Comparison of ENCODE assay signal across 11 cellular contexts in the genomic region with DNA sequence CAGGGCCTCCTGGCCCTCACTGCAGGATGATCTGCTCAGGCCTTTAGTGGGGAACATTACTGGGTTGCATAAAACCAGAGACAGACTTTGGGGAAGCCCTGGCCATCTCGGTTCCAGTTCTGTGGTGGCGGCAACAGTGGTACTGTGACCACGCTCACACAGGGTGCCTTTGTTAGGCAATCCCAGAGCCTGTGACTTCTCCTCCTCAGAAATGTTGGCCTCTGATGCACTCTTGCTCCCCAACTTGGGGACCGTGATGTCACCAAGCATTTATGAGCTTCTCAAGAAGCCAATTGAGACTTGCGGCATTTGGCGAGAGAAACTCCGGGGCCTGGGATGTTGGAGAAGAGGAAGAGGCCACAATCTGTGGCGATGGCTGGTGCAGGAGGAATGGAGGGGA.
A peak's percentile ranks its signal among the peaks of the same experiment; 100 is the strongest.
DNase-seq lines count a peak whose midpoint lies in the region; TF ChIP-seq lines count a peak whose summit lies in the region.
"Had no signal": no experiment of that assay in that cellular context is flagged by ENCODE, and none has a peak within 500 bp of the region (broad histone marks: within the 10 kb centered on the region; RNA-seq: fewer than 3 reads in every experiment).

No MANE protein-coding gene starts in this region.

- no peak for TF ChIP-seq POLR2A in suprapubic skin (IDR thresholded peaks at IDR 0.05)

- DNase-seq in MV-4-11 (lab: John Stamatoyannopoulos, UW) (peak; percentile 99), chondrocyte (ENCODE audit: low spot score) (no peak), mesendoderm (no peak), suprapubic skin (ENCODE audit: low spot score in 2 of 2) (peak; percentile 76 to 85), AG20443 (ENCODE audit: low spot score) (no peak), hepatic stellate cell (ENCODE audit: low spot score) (no peak), nephron progenitor cell (no peak)
- no peak for DNase-seq in central memory CD4-positive, alpha-beta T cell
- DNase-seq: activated T-cell treated with anti-CD3 and anti-CD28 coated beads, Interleukin-2, amount 50 U/mL, for 4 hours had no signal

- H3K9me3 Mint-ChIP-seq in chondrocyte (ENCODE audit: low read depth), result no peaks in the 10 kb centered on the region
- H3K9me3 Mint-ChIP-seq in nephron progenitor cell, result no peaks in the 10 kb centered on the region
- H3K9me3 Mint-ChIP-seq: activated T-cell treated with anti-CD3 and anti-CD28 coated beads, Interleukin-2, amount 50 U/mL, for 4 hours; T-helper 1 cell treated with Interleukin-12 subunit alpha and Interleukin-12 subunit beta and Interleukin-4 antibody, amounts not matched to agents 30 μg/mL and 1 μg/mL, for 36 hours had no signal

- TF ChIP-seq EP300 in suprapubic skin (IDR thresholded peaks at IDR 0.05), result no peak

- peak overlapping the region; percentile 99 for H3K27ac Mint-ChIP-seq in chondrocyte (ENCODE audit: unreplicated experiment)
- no peak overlapping the region for H3K27ac Mint-ChIP-seq in nephron progenitor cell
- H3K27ac Mint-ChIP-seq: T-helper 1 cell treated with Interleukin-12 subunit alpha and Interleukin-12 subunit beta and Interleukin-4 antibody, amounts not matched to agents 30 μg/mL and 1 μg/mL, for 36 hours had no signal

- no peaks in the 10 kb centered on the region for H3K9me3 ChIP-seq in suprapubic skin
- H3K9me3 ChIP-seq: ovary had no signal

- H3K27me3 ChIP-seq in mesendoderm (ENCODE audit: insufficient read depth, low read length, poor library complexity) (no peaks in the 10 kb centered on the region), suprapubic skin (peaks cover 3% of the 10 kb centered on the region)
- H3K27me3 ChIP-seq: ovary had no signal

- H3K27ac ChIP-seq in mesendoderm (ENCODE audit: low read depth, low read length) (no peak overlapping the region), suprapubic skin (peak overlapping the region; percentile 70)

- H3K79me1 ChIP-seq in mesendoderm (ENCODE audit: low read length), result no peaks in the 10 kb centered on the region

- H2BK120ac ChIP-seq in mesendoderm (ENCODE audit: low read depth, low read length), result no peak overlapping the region

- H3K4me1 Mint-ChIP-seq in chondrocyte (ENCODE audit: low read depth) (peaks cover 70% of the 10 kb centered on the region), nephron progenitor cell (peaks cover 85% of the 10 kb centered on the region)

- H3K4me2 ChIP-seq in mesendoderm (ENCODE audit: low read length), result no peak overlapping the region

- no peak overlapping the region for H3K4ac ChIP-seq in mesendoderm (ENCODE audit: low read depth, low read length)

- TF ChIP-seq CTCF in chondrocyte (IDR thresholded peaks at IDR 0.05) (no peak), suprapubic skin (IDR thresholded peaks at IDR 0.05) (no peak), nephron progenitor cell (IDR thresholded peaks at IDR 0.05) (no peak)

- H3K4me3 ChIP-seq in mesendoderm (ENCODE audit: low read length), result no peak overlapping the region
- no peak overlapping the region for H3K4me3 ChIP-seq in suprapubic skin
- H3K4me3 ChIP-seq: ovary had no signal

- H3K4me3 Mint-ChIP-seq in chondrocyte (ENCODE audit: unreplicated experiment) (peak overlapping the region; percentile 9), nephron progenitor cell (no peak overlapping the region)
- H3K4me3 Mint-ChIP-seq: activated T-cell treated with anti-CD3 and anti-CD28 coated beads, Interleukin-2, amount 50 U/mL, for 4 hours; T-helper 1 cell treated with Interleukin-12 subunit alpha and Interleukin-12 subunit beta and Interleukin-4 antibody, amounts not matched to agents 30 μg/mL and 1 μg/mL, for 36 hours had no signal

- H2AK5ac ChIP-seq in mesendoderm (ENCODE audit: low read length), result no peak overlapping the region

- H3K36me3 ChIP-seq in mesendoderm (ENCODE audit: control insufficient read depth, insufficient read depth, low read length), result no peaks in the 10 kb centered on the region
- no peaks in the 10 kb centered on the region for H3K36me3 ChIP-seq in suprapubic skin
- H3K36me3 ChIP-seq: ovary had no signal

- no peak overlapping the region for H3K18ac ChIP-seq in mesendoderm (ENCODE audit: low read length)

- H3K56ac ChIP-seq in mesendoderm (ENCODE audit: low read length), result peak overlapping the region; percentile 54

- H4K8ac ChIP-seq in mesendoderm (ENCODE audit: low read depth, low read length), result no peak overlapping the region

- H3K36me3 Mint-ChIP-seq in chondrocyte (ENCODE audit: low read depth) (no peaks in the 10 kb centered on the region), nephron progenitor cell (ENCODE audit: low read depth) (no peaks in the 10 kb centered on the region)

- no CpG with 5 or more reads among the region's 8 CpGs for WGBS in mesendoderm (ENCODE audit: extremely low coverage, insufficient coverage, low lambda C conversion rate)
- WGBS in suprapubic skin, result 51% methylated on average over 5 of the region's 8 CpGs

- H2BK15ac ChIP-seq in mesendoderm (replicated peaks; ENCODE audit: low read depth), result no peak overlapping the region

- H3K4me1 ChIP-seq in mesendoderm (ENCODE audit: control insufficient read depth, low read depth, low read length) (peaks cover 30% of the 10 kb centered on the region), suprapubic skin (peaks cover 54% of the 10 kb centered on the region)

- H4K5ac ChIP-seq in mesendoderm (ENCODE audit: low read length), result peak overlapping the region; percentile 34

- H3K9ac ChIP-seq in mesendoderm (ENCODE audit: low read length), result no peak overlapping the region

- H3K23ac ChIP-seq in mesendoderm (ENCODE audit: low read length), result no peak overlapping the region

- H2BK5ac ChIP-seq in mesendoderm (ENCODE audit: low read length), result no peak overlapping the region

- H3K27me3 Mint-ChIP-seq in chondrocyte (ENCODE audit: low read depth) (no peaks in the 10 kb centered on the region), nephron progenitor cell (ENCODE audit: low read depth, poor library complexity) (peaks cover 42% of the 10 kb centered on the region)

- no peaks in the 10 kb centered on the region for H3K79me2 ChIP-seq in mesendoderm (ENCODE audit: control insufficient read depth, insufficient read depth, low read length)

Comparison
In these comparisons a context has a peak if more than half of its experiments do, and no peak if none do; other contexts are left out.
1. DNase-seq: peak in MV-4-11 (single experiment) and suprapubic skin (2 of 2); none in chondrocyte (single experiment), mesendoderm (single experiment), AG20443 (single experiment), hepatic stellate cell (single experiment), nephron progenitor cell (single experiment) and central memory CD4-positive, alpha-beta T cell (single experiment).